1 cellular context compared by ENCODE assay signal in the genomic region with DNA sequence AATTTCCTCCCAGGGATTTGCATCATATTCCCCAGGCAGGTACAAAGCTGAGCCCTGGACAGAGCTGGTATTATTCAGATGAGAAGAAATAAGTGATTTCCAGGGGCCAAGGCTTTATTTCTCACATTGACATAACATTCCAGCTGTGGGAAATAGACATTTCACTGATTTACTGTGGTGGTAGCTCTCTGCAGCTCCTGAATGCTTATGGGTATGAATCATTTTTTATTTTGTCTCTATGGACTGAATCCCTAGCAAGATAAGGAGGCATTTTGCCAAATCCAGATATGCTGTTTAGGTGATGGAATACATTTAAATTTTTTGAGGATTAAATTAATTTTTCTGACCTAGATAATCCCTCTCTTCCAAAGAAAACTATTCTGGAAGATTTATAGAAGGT.
A peak's percentile ranks its signal among the peaks of the same experiment; 100 is the strongest.
TF ChIP-seq lines count a peak whose summit lies in the region.

No MANE protein-coding gene starts in this region.

TF ChIP-seq in endothelial cell of umbilical vein, 7 proteins besides CTCF, POLR2A, EP300 and RAD21 (continued from another document):
- TF ChIP-seq, protein P1, sequence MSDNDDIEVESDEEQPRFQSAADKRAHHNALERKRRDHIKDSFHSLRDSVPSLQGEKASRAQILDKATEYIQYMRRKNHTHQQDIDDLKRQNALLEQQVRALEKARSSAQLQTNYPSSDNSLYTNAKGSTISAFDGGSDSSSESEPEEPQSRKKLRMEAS (IDR thresholded peaks at IDR 0.05; ENCODE audit: insufficient read depth, insufficient read length) = no peak
- no peak for TF ChIP-seq EZH2 (IDR thresholded peaks at IDR 0.05; ENCODE audit: borderline replicate concordance, low read depth, low read length, severe bottlenecking)
- peak; percentile 26 for TF ChIP-seq GATA2 (IDR thresholded peaks at IDR 0.05; ENCODE audit: insufficient read depth, insufficient read length, low read depth, low read length)
- no peak for TF ChIP-seq MYC (IDR thresholded peaks at IDR 0.05; ENCODE audit: low read depth, low read length)
